14 cellular contexts compared by ENCODE assay signal in the genomic region with DNA sequence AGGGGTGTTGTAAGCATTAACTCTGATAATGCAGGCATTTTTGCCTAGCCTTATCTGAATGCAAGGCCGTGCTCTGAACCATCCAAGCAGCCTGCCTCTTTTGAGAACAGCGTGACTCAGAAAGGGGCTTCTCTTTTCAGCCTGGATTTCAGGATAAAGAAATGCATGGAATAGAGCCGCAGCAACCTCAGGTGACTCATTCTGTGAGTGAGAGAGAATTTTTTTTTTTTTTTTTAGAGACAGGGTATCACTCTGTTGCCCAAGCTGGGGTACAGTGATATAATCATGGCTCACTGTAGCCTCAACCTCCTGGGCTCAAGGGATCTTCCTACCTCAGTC. TPM values are rescaled to one million over a fixed set of nuclear protein-coding genes. Genes with fewer than 3 reads are reported as not detected.
A peak's percentile ranks its signal among the peaks of the same experiment; 100 is the strongest.
DNase-seq lines count a peak whose midpoint lies in the region; FAIRE-seq and TF ChIP-seq lines count a peak whose summit lies in the region.
"Had no signal": no experiment of that assay in that cellular context is flagged by ENCODE, and none has a peak within 500 bp of the region (broad histone marks: within the 10 kb centered on the region; RNA-seq: fewer than 3 reads in every experiment).

No MANE protein-coding gene starts in this region.

- peak overlapping the region; percentile 3 for H3K27ac Mint-ChIP-seq in endodermal cell
- H3K27ac Mint-ChIP-seq: activated CD8-positive, alpha-beta memory T cell treated with anti-CD3 and anti-CD28 coated beads, Interleukin-2, amount 10 ng/mL, durations not matched to agents 7 days and 5 days; activated naive CD8-positive, alpha-beta T cell; naive B cell had no signal

- peaks cover 22% of the 10 kb centered on the region for H3K4me1 Mint-ChIP-seq in endodermal cell

- H3K9ac ChIP-seq in ES-I3 (ENCODE audit: low read depth, low read length) (peak overlapping the region; percentile 12), endodermal cell (ENCODE audit: extremely low read depth, low read length, poor library complexity, severe bottlenecking) (no peak overlapping the region)

- H3K4me1 ChIP-seq in ES-I3 (ENCODE audit: insufficient read depth, low read length) = peaks cover 23% of the 10 kb centered on the region
- peaks cover 6% of the 10 kb centered on the region for H3K4me1 ChIP-seq in endodermal cell (ENCODE audit: control insufficient read depth, insufficient read depth, low read length)
- H3K4me1 ChIP-seq in uterus = no peaks in the 10 kb centered on the region
- H3K4me1 ChIP-seq: sigmoid colon had no signal

- H3K27ac ChIP-seq in endodermal cell (ENCODE audit: low read depth, low read length) = no peak overlapping the region
- no peak overlapping the region for H3K27ac ChIP-seq in uterus
- H3K27ac ChIP-seq: sigmoid colon had no signal

- no peak for TF ChIP-seq POLR2A in uterus (IDR thresholded peaks at IDR 0.05)

- no peaks in the 10 kb centered on the region for H3K9me3 ChIP-seq in ES-I3 (ENCODE audit: control insufficient read depth, insufficient read depth, low read length)
- H3K9me3 ChIP-seq in endodermal cell (ENCODE audit: control insufficient read depth, low read length) = peaks cover 8% of the 10 kb centered on the region
- H3K9me3 ChIP-seq in uterus = no peaks in the 10 kb centered on the region

- H3K27me3 Mint-ChIP-seq in endodermal cell (ENCODE audit: insufficient read depth) = peaks cover 3% of the 10 kb centered on the region

- peak; percentile 73 for DNase-seq in RCC 7860 (ENCODE audit: low spot score)
- DNase-seq in endodermal cell = no peak
- DNase-seq in non-pigmented ciliary epithelial cell (ENCODE audit: low read depth) = peak; percentile 59
- no peak for DNase-seq in uterus
- DNase-seq in iPS-NIHi11 (ENCODE audit: low spot score) = no peak
- no peak for DNase-seq in activated CD8-positive, alpha-beta memory T cell treated with anti-CD3 and anti-CD28 coated beads, Interleukin-2, amount 50 U/mL, for 48 hours
- DNase-seq in foreskin fibroblast = no peak
- DNase-seq: activated CD8-positive, alpha-beta memory T cell treated with anti-CD3 and anti-CD28 coated beads, Interleukin-2, amount 10 ng/mL, durations not matched to agents 7 days and 5 days; C1 segment of cervical spinal cord; kidney; naive B cell had no signal

- H3K36me3 ChIP-seq in ES-I3 (ENCODE audit: insufficient read depth, low read length) (no peaks in the 10 kb centered on the region), endodermal cell (ENCODE audit: control insufficient read depth, insufficient read depth, low read length) (no peaks in the 10 kb centered on the region), uterus (no peaks in the 10 kb centered on the region)
- H3K36me3 ChIP-seq: sigmoid colon had no signal

- WGBS in endodermal cell (ENCODE audit: insufficient coverage in 1 of 2, insufficient read length in 1 of 2), 2 experiments = 64 to 80% methylated on average over 3 of the region's 3 CpGs

- H3K27me3 ChIP-seq in endodermal cell (ENCODE audit: control insufficient read depth, insufficient read depth, low read length, poor library complexity, severe bottlenecking) (no peaks in the 10 kb centered on the region), uterus (no peaks in the 10 kb centered on the region)
- H3K27me3 ChIP-seq: sigmoid colon had no signal

- FAIRE-seq in RCC 7860 (lab: Jason Lieb, UNC) = peak; percentile 77
- FAIRE-seq: kidney had no signal

- no peaks in the 10 kb centered on the region for H3K36me3 Mint-ChIP-seq in endodermal cell (ENCODE audit: low read depth)
- H3K36me3 Mint-ChIP-seq: activated CD8-positive, alpha-beta memory T cell treated with anti-CD3 and anti-CD28 coated beads, Interleukin-2, amount 10 ng/mL, durations not matched to agents 7 days and 5 days; naive B cell had no signal

- H3K4me3 ChIP-seq in endodermal cell (ENCODE audit: low read length) (no peak overlapping the region), uterus (no peak overlapping the region), foreskin fibroblast (ENCODE audit: low read depth in 1 of 2, low read length in 2 of 2) (no peak overlapping the region)
- H3K4me3 ChIP-seq: sigmoid colon had no signal

- H3K4me3 Mint-ChIP-seq in endodermal cell = no peak overlapping the region
- H3K4me3 Mint-ChIP-seq: activated CD8-positive, alpha-beta memory T cell treated with anti-CD3 and anti-CD28 coated beads, Interleukin-2, amount 10 ng/mL, durations not matched to agents 7 days and 5 days; activated naive CD8-positive, alpha-beta T cell; naive B cell had no signal

- TF ChIP-seq CTCF in endodermal cell (conservative IDR thresholded peaks at IDR 0.05) = no peak
- no peak for TF ChIP-seq CTCF in uterus (IDR thresholded peaks at IDR 0.05)
- no peak for TF ChIP-seq CTCF in foreskin fibroblast (IDR thresholded peaks at IDR 0.05; ENCODE audit: low read depth, low read length)

- H3K9me3 Mint-ChIP-seq in endodermal cell = peaks cover 10% of the 10 kb centered on the region

- intact Hi-C loops in uterus (cut with DNase I; ENCODE audit: low total_unique reads) = loop anchor here (10.0 kb wide), 1 partner anchor 84 kb away; no protein-coding TSS in a partner anchor

RNA-seq across cellular contexts. Expression of a gene that starts 20.6 kb away (rescaled TPM):
- 10 to 100 TPM; 14.8 to 15.2 TPM for total RNA-seq in endodermal cell
- 4.8 TPM for polyA plus RNA-seq in endodermal cell (2013, experiment 1 of 2)
- 5.3 TPM for polyA plus RNA-seq in endodermal cell (2013, experiment 2 of 2)
- total RNA-seq in uterus = 10 to 100 TPM; 25.1 to 67.0 (median 34.0) TPM

Comparison
In these comparisons a context has a peak if more than half of its experiments do, and no peak if none do; other contexts are left out.
1. DNase-seq: peak in RCC 7860 (single experiment) and non-pigmented ciliary epithelial cell (single experiment); none in endodermal cell (single experiment), uterus (0 of 2), iPS-NIHi11 (single experiment), activated CD8-positive, alpha-beta memory T cell treated with anti-CD3 and anti-CD28 coated beads, Interleukin-2, amount 50 U/mL, for 48 hours (single experiment) and foreskin fibroblast (0 of 2).